Comparison of ENCODE assay signal across 17 cellular contexts in the genomic region with DNA sequence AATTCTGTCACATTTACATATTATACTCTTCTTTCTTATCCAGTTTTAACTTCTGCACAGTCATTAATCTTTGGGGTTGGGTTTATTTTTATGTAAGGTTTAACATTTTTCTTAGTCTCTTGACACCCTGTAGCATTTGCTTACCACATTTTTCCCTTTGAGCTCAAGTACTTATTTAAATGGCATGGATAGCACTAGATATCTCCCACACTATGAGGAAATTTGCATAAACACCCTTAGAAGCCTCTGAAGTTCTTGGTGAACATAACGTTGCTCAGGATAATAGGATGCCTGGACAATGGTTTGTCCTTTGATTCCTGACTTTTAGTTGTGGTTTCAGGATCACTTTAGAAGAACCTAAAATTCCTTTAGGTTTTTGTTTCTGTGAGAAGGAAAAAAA.
A peak's percentile ranks its signal among the peaks of the same experiment; 100 is the strongest.
DNase-seq lines count a peak whose midpoint lies in the region; FAIRE-seq and TF ChIP-seq lines count a peak whose summit lies in the region.
"Had no signal": no experiment of that assay in that cellular context is flagged by ENCODE, and none has a peak within 500 bp of the region (broad histone marks: within the 10 kb centered on the region; RNA-seq: fewer than 3 reads in every experiment).

No MANE protein-coding gene starts in this region.

- no peak overlapping the region for H3K4me3 Mint-ChIP-seq in astrocyte (ENCODE audit: unreplicated experiment)
- H3K4me3 Mint-ChIP-seq: CD4-positive, alpha-beta memory T cell had no signal

- no peaks in the 10 kb centered on the region for H3K27me3 Mint-ChIP-seq in astrocyte (ENCODE audit: low read depth, unreplicated experiment)
- H3K27me3 Mint-ChIP-seq: CD4-positive, alpha-beta memory T cell had no signal

- no peak overlapping the region for H3K23ac ChIP-seq in mesendoderm (ENCODE audit: low read length)

- H3K27ac Mint-ChIP-seq in astrocyte (ENCODE audit: unreplicated experiment), result no peak overlapping the region
- H3K27ac Mint-ChIP-seq: CD4-positive, alpha-beta memory T cell had no signal

- peak; percentile 47 for DNase-seq in astrocyte (ENCODE audit: low read depth)
- DNase-seq in mesendoderm, result peak; percentile 4
- DNase-seq in NAMALWA (ENCODE audit: low spot score), result no peak
- no peak for DNase-seq in amygdala (lab: John Stamatoyannopoulos, UW)
- no peak for DNase-seq in UCSD-AML1 (lab: John Stamatoyannopoulos, UW; ENCODE audit: unreplicated experiment)
- DNase-seq: C1 segment of cervical spinal cord; Calu3; CD4-positive, alpha-beta memory T cell; COR-L47; DMS53; DMS79 treated with DMSO at 0.1 percent for 48 hours; GF-D8; H7 had no signal

- no peaks in the 10 kb centered on the region for H4K20me1 ChIP-seq in astrocyte (ENCODE audit: insufficient read depth, low read length)

- H2BK5ac ChIP-seq in mesendoderm (ENCODE audit: low read length), result no peak overlapping the region

- peaks cover 13% of the 10 kb centered on the region for H3K9me3 Mint-ChIP-seq in astrocyte (ENCODE audit: unreplicated experiment)

- H3K4me1 Mint-ChIP-seq in astrocyte (ENCODE audit: low read depth, unreplicated experiment), result peaks cover 7% of the 10 kb centered on the region
- H3K4me1 Mint-ChIP-seq: CD4-positive, alpha-beta memory T cell had no signal

- no peak overlapping the region for H2AFZ ChIP-seq in astrocyte (ENCODE audit: low read depth, low read length)
- H2AFZ ChIP-seq in neuron (ENCODE audit: low read depth, low read length), result peak overlapping the region; percentile 78

- H3K27me3 ChIP-seq in astrocyte (ENCODE audit: insufficient read depth, low read length) (no peaks in the 10 kb centered on the region), mesendoderm (ENCODE audit: insufficient read depth, low read length, poor library complexity) (no peaks in the 10 kb centered on the region), neuron (ENCODE audit: insufficient read depth, low read length) (no peaks in the 10 kb centered on the region)

- H3K79me1 ChIP-seq in mesendoderm (ENCODE audit: low read length), result no peaks in the 10 kb centered on the region

- no peak overlapping the region for H3K9ac ChIP-seq in astrocyte (ENCODE audit: low read length)
- H3K9ac ChIP-seq in mesendoderm (ENCODE audit: low read length), result no peak overlapping the region

- no CpG with 5 or more reads among the region's 1 CpG for WGBS in mesendoderm (ENCODE audit: extremely low coverage, insufficient coverage, low lambda C conversion rate)

- no peak overlapping the region for H3K4me3 ChIP-seq in astrocyte (ENCODE audit: insufficient read depth, low read depth, low read length)
- H3K4me3 ChIP-seq in mesendoderm (ENCODE audit: low read length), result no peak overlapping the region
- no peak overlapping the region for H3K4me3 ChIP-seq in neuron (ENCODE audit: low read length)

- no peak overlapping the region for H3K27ac ChIP-seq in astrocyte (ENCODE audit: low read depth, low read length)
- no peak overlapping the region for H3K27ac ChIP-seq in mesendoderm (ENCODE audit: low read depth, low read length)

- no peak overlapping the region for H2BK15ac ChIP-seq in mesendoderm (replicated peaks; ENCODE audit: low read depth)

- H4K8ac ChIP-seq in mesendoderm (ENCODE audit: low read depth, low read length), result no peak overlapping the region

- H3K4ac ChIP-seq in mesendoderm (ENCODE audit: low read depth, low read length), result no peak overlapping the region

- H2AK5ac ChIP-seq in mesendoderm (ENCODE audit: low read length), result no peak overlapping the region

- FAIRE-seq in astrocyte (lab: Jason Lieb, UNC), result no peak
- FAIRE-seq: GM12891, GM18507, H1 had no signal

- no peak overlapping the region for H3K56ac ChIP-seq in mesendoderm (ENCODE audit: low read length)

- H2BK120ac ChIP-seq in mesendoderm (ENCODE audit: low read depth, low read length), result no peak overlapping the region

- no peaks in the 10 kb centered on the region for H3K36me3 Mint-ChIP-seq in astrocyte (ENCODE audit: low read depth, unreplicated experiment)
- H3K36me3 Mint-ChIP-seq: CD4-positive, alpha-beta memory T cell had no signal

- H3K79me2 ChIP-seq in astrocyte (ENCODE audit: insufficient read depth, low read length) (no peaks in the 10 kb centered on the region), mesendoderm (ENCODE audit: control insufficient read depth, insufficient read depth, low read length) (no peaks in the 10 kb centered on the region)

- TF ChIP-seq CTCF in astrocyte (IDR thresholded peaks at IDR 0.05; ENCODE audit: insufficient read depth, low read depth, low read length), result no peak

- no peak overlapping the region for H3K18ac ChIP-seq in mesendoderm (ENCODE audit: low read length)

- H3K9me3 ChIP-seq in astrocyte (ENCODE audit: insufficient read depth, low read depth, low read length) (no peaks in the 10 kb centered on the region), neuron (ENCODE audit: low read length) (peaks cover 8% of the 10 kb centered on the region)

- no peaks in the 10 kb centered on the region for H3K4me1 ChIP-seq in astrocyte (ENCODE audit: insufficient read depth, low read length)
- no peaks in the 10 kb centered on the region for H3K4me1 ChIP-seq in mesendoderm (ENCODE audit: control insufficient read depth, low read depth, low read length)
- peaks cover 5% of the 10 kb centered on the region for H3K4me1 ChIP-seq in neuron (ENCODE audit: insufficient read depth, low read length)

- H3K36me3 ChIP-seq in astrocyte (ENCODE audit: insufficient read depth, low read length) (no peaks in the 10 kb centered on the region), mesendoderm (ENCODE audit: control insufficient read depth, insufficient read depth, low read length) (no peaks in the 10 kb centered on the region), neuron (ENCODE audit: insufficient read depth, low read length) (no peaks in the 10 kb centered on the region)

- H4K5ac ChIP-seq in mesendoderm (ENCODE audit: low read length), result no peak overlapping the region

- H3K4me2 ChIP-seq in astrocyte (ENCODE audit: low read length) (no peak overlapping the region), mesendoderm (ENCODE audit: low read length) (no peak overlapping the region)

Comparison
In these comparisons a context has a peak if more than half of its experiments do, and no peak if none do; other contexts are left out.
1. DNase-seq: peak in astrocyte (single experiment) and mesendoderm (single experiment); none in NAMALWA (single experiment), amygdala (0 of 56) and UCSD-AML1 (single experiment).